ENCODE assay signal across 1 cellular context in the genomic region with DNA sequence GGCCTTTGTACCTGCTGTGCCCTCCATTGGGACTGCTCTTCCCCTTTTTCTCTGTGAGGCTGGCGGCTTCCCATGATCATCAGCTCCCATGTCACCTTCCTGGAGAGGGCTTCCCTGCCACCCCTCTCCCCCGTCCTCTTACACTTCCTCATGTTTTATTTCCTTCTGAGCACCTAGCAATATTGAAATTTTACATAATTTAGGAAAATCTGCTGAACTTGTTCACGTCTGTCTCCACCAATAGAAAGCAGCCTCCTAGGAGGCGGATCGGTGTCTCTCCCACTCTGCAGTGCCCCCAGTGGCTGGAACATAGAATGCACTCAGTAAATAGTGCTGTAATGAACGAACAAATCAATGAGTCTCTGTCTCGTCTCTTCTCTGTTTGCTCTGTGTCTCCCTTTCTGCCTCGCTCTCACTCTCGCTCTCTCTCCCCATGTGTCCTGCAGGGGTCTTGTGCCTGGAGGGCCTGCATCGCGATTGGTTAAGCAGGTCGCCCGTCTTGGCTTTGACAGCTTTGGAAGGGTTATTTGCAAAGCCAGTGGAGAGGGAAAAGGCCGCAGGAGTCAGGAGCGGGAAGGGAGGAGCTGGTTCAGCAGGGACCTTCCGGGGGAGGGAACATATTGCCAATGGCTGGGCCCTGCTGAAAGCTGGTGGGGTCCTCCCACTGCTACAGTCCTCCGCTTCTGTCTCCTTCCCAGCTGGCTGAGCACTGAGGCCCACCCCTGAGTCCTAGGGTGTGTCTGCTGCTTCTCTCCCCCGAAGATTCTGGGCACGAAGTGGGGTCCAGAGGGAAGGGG.
TF ChIP-seq lines count a peak whose summit lies in the region.

No MANE protein-coding gene starts in this region.

TF ChIP-seq in HepG2, 621 proteins besides CTCF, POLR2A, EP300 and RAD21 (continued from another document and continues in another):
- TF ChIP-seq, protein P1, sequence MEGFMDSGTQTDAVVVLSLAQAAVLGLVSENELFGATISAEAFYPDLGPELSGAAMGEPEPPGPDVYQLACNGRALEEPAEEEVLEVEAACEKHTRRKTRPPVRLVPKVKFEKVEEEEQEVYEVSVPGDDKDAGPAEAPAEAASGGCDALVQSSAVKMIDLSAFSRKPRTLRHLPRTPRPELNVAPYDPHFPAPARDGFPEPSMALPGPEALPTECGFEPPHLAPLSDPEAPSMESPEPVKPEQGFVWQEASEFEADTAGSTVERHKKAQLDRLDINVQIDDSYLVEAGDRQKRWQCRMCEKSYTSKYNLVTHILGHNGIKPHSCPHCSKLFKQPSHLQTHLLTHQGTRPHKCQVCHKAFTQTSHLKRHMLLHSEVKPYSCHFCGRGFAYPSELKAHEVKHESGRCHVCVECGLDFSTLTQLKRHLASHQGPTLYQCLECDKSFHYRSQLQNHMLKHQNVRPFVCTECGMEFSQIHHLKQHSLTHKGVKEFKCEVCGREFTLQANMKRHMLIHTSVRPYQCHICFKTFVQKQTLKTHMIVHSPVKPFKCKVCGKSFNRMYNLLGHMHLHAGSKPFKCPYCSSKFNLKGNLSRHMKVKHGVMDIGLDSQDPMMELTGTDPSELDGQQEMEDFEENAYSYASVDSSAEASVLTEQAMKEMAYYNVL (CRISPR knock-in tag; IDR thresholded peaks at IDR 0.05; ENCODE audit: borderline replicate concordance): peak; percentile 58; the same call in 1 of the 2 replicates
- peak; percentile 63; the same call in 1 of the 2 replicates for TF ChIP-seq TBX3 (IDR thresholded peaks at IDR 0.05; ENCODE audit: borderline replicate concordance)
- no peak for TF ChIP-seq THYN1 (CRISPR knock-in tag; IDR thresholded peaks at IDR 0.05; ENCODE audit: borderline replicate concordance, low read depth)
- TF ChIP-seq, protein P2, sequence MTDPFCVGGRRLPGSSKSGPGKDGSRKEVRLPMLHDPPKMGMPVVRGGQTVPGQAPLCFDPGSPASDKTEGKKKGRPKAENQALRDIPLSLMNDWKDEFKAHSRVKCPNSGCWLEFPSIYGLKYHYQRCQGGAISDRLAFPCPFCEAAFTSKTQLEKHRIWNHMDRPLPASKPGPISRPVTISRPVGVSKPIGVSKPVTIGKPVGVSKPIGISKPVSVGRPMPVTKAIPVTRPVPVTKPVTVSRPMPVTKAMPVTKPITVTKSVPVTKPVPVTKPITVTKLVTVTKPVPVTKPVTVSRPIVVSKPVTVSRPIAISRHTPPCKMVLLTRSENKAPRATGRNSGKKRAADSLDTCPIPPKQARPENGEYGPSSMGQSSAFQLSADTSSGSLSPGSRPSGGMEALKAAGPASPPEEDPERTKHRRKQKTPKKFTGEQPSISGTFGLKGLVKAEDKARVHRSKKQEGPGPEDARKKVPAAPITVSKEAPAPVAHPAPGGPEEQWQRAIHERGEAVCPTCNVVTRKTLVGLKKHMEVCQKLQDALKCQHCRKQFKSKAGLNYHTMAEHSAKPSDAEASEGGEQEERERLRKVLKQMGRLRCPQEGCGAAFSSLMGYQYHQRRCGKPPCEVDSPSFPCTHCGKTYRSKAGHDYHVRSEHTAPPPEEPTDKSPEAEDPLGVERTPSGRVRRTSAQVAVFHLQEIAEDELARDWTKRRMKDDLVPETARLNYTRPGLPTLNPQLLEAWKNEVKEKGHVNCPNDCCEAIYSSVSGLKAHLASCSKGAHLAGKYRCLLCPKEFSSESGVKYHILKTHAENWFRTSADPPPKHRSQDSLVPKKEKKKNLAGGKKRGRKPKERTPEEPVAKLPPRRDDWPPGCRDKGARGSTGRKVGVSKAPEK (CRISPR knock-in tag; IDR thresholded peaks at IDR 0.05; ENCODE audit: borderline replicate concordance): peak; percentile 33; the same call in 1 of the 2 replicates
- TF ChIP-seq ZNF563 (CRISPR knock-in tag; IDR thresholded peaks at IDR 0.05): peak; percentile 24; the same call in 1 of the 2 replicates
- TF ChIP-seq CCDC6 (CRISPR knock-in tag; IDR thresholded peaks at IDR 0.05): peak; percentile 43; the same call in 1 of the 2 replicates
- TF ChIP-seq YEATS2 (CRISPR knock-in tag; IDR thresholded peaks at IDR 0.05; ENCODE audit: borderline replicate concordance): 0 out of 2 replicates have a peak, but pooled peaks have one; percentile 61
- TF ChIP-seq, protein P3, sequence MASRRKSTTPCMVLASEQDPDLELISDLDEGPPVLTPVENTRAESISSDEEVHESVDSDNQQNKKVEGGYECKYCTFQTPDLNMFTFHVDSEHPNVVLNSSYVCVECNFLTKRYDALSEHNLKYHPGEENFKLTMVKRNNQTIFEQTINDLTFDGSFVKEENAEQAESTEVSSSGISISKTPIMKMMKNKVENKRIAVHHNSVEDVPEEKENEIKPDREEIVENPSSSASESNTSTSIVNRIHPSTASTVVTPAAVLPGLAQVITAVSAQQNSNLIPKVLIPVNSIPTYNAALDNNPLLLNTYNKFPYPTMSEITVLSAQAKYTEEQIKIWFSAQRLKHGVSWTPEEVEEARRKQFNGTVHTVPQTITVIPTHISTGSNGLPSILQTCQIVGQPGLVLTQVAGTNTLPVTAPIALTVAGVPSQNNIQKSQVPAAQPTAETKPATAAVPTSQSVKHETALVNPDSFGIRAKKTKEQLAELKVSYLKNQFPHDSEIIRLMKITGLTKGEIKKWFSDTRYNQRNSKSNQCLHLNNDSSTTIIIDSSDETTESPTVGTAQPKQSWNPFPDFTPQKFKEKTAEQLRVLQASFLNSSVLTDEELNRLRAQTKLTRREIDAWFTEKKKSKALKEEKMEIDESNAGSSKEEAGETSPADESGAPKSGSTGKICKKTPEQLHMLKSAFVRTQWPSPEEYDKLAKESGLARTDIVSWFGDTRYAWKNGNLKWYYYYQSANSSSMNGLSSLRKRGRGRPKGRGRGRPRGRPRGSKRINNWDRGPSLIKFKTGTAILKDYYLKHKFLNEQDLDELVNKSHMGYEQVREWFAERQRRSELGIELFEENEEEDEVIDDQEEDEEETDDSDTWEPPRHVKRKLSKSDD (CRISPR knock-in tag; IDR thresholded peaks at IDR 0.05; ENCODE audit: low read depth): peak; percentile 40; the same call in 1 of the 2 replicates
- TF ChIP-seq SRSF4 (IDR thresholded peaks at IDR 0.05; ENCODE audit: low read depth, low read length, poor library complexity, severe bottlenecking): no peak
- TF ChIP-seq ZNF33B (CRISPR knock-in tag; IDR thresholded peaks at IDR 0.05): peak; percentile 34; the same call in 1 of the 2 replicates
- TF ChIP-seq ASH2L (IDR thresholded peaks at IDR 0.05; ENCODE audit: insufficient read length, low read depth, low read length): peak; percentile 80
- TF ChIP-seq, protein P4, sequence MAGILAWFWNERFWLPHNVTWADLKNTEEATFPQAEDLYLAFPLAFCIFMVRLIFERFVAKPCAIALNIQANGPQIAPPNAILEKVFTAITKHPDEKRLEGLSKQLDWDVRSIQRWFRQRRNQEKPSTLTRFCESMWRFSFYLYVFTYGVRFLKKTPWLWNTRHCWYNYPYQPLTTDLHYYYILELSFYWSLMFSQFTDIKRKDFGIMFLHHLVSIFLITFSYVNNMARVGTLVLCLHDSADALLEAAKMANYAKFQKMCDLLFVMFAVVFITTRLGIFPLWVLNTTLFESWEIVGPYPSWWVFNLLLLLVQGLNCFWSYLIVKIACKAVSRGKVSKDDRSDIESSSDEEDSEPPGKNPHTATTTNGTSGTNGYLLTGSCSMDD (CRISPR knock-in tag; IDR thresholded peaks at IDR 0.05): no peak
- TF ChIP-seq ZNF143 (CRISPR knock-in tag; IDR thresholded peaks at IDR 0.05): no peak
- peak; percentile 32; the same call in 1 of the 2 replicates for TF ChIP-seq ZSCAN31 (CRISPR knock-in tag; IDR thresholded peaks at IDR 0.05; ENCODE audit: low read depth)
- TF ChIP-seq, protein P5, sequence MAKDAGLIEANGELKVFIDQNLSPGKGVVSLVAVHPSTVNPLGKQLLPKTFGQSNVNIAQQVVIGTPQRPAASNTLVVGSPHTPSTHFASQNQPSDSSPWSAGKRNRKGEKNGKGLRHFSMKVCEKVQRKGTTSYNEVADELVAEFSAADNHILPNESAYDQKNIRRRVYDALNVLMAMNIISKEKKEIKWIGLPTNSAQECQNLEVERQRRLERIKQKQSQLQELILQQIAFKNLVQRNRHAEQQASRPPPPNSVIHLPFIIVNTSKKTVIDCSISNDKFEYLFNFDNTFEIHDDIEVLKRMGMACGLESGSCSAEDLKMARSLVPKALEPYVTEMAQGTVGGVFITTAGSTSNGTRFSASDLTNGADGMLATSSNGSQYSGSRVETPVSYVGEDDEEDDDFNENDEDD (CRISPR knock-in tag; IDR thresholded peaks at IDR 0.05; ENCODE audit: borderline replicate concordance): peak; percentile 71; the same call in 1 of the 2 replicates
- TF ChIP-seq ZNF44 (CRISPR knock-in tag; IDR thresholded peaks at IDR 0.05): peak; percentile 97
- TF ChIP-seq SAP130 (CRISPR knock-in tag; IDR thresholded peaks at IDR 0.05; ENCODE audit: low read depth): peak; percentile 87
- TF ChIP-seq, protein P6, sequence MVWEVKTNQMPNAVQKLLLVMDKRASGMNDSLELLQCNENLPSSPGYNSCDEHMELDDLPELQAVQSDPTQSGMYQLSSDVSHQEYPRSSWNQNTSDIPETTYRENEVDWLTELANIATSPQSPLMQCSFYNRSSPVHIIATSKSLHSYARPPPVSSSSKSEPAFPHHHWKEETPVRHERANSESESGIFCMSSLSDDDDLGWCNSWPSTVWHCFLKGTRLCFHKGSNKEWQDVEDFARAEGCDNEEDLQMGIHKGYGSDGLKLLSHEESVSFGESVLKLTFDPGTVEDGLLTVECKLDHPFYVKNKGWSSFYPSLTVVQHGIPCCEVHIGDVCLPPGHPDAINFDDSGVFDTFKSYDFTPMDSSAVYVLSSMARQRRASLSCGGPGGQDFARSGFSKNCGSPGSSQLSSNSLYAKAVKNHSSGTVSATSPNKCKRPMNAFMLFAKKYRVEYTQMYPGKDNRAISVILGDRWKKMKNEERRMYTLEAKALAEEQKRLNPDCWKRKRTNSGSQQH (CRISPR knock-in tag; IDR thresholded peaks at IDR 0.05; ENCODE audit: low read depth): 0 out of 2 replicates have a peak, but pooled peaks have one; percentile 32
- 0 out of 2 replicates have a peak, but pooled peaks have one; percentile 61 for TF ChIP-seq NCOA1 (CRISPR knock-in tag; IDR thresholded peaks at IDR 0.05)
- TF ChIP-seq TARDBP (CRISPR knock-in tag; IDR thresholded peaks at IDR 0.05): peak; percentile 84
- TF ChIP-seq SUZ12 (IDR thresholded peaks at IDR 0.05; ENCODE audit: low read depth, low read length): no peak
- TF ChIP-seq, protein P7, sequence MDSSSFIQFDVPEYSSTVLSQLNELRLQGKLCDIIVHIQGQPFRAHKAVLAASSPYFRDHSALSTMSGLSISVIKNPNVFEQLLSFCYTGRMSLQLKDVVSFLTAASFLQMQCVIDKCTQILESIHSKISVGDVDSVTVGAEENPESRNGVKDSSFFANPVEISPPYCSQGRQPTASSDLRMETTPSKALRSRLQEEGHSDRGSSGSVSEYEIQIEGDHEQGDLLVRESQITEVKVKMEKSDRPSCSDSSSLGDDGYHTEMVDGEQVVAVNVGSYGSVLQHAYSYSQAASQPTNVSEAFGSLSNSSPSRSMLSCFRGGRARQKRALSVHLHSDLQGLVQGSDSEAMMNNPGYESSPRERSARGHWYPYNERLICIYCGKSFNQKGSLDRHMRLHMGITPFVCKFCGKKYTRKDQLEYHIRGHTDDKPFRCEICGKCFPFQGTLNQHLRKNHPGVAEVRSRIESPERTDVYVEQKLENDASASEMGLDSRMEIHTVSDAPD (CRISPR knock-in tag; IDR thresholded peaks at IDR 0.05): peak; percentile 43; the same call in 1 of the 2 replicates
- TF ChIP-seq MED13 (CRISPR knock-in tag; IDR thresholded peaks at IDR 0.05): no peak
- TF ChIP-seq, protein P8, sequence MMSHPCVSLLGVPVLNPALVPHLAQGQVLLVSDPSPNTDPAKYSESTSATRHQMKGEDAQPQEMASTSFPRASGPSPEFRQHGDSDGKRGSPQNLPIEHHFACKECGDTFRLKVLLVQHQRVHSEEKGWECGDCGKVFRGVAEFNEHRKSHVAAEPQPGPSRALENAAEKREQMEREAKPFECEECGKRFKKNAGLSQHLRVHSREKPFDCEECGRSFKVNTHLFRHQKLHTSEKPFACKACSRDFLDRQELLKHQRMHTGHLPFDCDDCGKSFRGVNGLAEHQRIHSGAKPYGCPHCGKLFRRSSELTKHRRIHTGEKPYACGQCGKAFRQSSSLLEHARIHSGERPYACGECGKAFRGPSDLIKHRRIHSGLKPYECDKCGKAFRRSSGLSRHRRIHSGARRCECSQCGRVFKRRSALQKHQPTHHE (CRISPR knock-in tag; IDR thresholded peaks at IDR 0.05; ENCODE audit: borderline replicate concordance): no peak
- no peak for TF ChIP-seq PCBP1 (IDR thresholded peaks at IDR 0.05; ENCODE audit: borderline replicate concordance, low read depth, low read length)
- TF ChIP-seq CREM (IDR thresholded peaks at IDR 0.05): peak; percentile 52; the same call in 1 of the 2 replicates
- TF ChIP-seq CREM (CRISPR knock-in tag; IDR thresholded peaks at IDR 0.05): no peak
- TF ChIP-seq, protein P9, sequence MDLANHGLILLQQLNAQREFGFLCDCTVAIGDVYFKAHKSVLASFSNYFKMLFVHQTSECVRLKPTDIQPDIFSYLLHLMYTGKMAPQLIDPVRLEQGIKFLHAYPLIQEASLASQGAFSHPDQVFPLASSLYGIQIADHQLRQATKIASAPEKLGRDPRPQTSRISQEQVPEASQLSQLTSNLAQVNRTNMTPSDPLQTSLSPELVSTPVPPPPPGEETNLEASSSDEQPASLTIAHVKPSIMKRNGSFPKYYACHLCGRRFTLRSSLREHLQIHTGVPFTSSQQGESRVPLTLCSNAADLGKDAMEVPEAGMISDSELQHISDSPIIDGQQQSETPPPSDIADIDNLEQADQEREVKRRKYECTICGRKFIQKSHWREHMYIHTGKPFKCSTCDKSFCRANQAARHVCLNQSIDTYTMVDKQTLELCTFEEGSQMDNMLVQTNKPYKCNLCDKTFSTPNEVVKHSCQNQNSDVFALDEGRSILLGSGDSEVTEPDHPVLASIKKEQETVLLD (CRISPR knock-in tag; IDR thresholded peaks at IDR 0.05; ENCODE audit: low read depth): peak; percentile 20; the same call in 1 of the 2 replicates
- TF ChIP-seq, protein P10, sequence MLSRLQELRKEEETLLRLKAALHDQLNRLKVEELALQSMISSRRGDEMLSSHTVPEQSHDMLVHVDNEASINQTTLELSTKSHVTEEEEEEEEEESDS (CRISPR knock-in tag; IDR thresholded peaks at IDR 0.05; ENCODE audit: borderline replicate concordance): 0 out of 2 replicates have a peak, but pooled peaks have one; percentile 61
- TF ChIP-seq ZNF136 (CRISPR knock-in tag; IDR thresholded peaks at IDR 0.05; ENCODE audit: low read depth): 0 out of 2 replicates have a peak, but pooled peaks have one; percentile 64
- TF ChIP-seq, protein P11, sequence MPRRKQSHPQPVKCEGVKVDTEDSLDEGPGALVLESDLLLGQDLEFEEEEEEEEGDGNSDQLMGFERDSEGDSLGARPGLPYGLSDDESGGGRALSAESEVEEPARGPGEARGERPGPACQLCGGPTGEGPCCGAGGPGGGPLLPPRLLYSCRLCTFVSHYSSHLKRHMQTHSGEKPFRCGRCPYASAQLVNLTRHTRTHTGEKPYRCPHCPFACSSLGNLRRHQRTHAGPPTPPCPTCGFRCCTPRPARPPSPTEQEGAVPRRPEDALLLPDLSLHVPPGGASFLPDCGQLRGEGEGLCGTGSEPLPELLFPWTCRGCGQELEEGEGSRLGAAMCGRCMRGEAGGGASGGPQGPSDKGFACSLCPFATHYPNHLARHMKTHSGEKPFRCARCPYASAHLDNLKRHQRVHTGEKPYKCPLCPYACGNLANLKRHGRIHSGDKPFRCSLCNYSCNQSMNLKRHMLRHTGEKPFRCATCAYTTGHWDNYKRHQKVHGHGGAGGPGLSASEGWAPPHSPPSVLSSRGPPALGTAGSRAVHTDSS (CRISPR knock-in tag; conservative IDR thresholded peaks at IDR 0.05): 0 out of 2 replicates have a peak, but pooled peaks have one; percentile 46
- TF ChIP-seq MXI1 (IDR thresholded peaks at IDR 0.05; ENCODE audit: borderline replicate concordance, low read depth, low read length): peak; percentile 27; the same call in 1 of the 3 replicates
- TF ChIP-seq ZNF792 (CRISPR knock-in tag; IDR thresholded peaks at IDR 0.05): peak; percentile 41; the same call in 1 of the 2 replicates
